10 cellular contexts compared by ENCODE assay signal in genomic region chr18:36653870-36654269, GRCh38.
"Had no signal": no experiment of that assay in that cellular context is flagged by ENCODE, and none has a peak within 500 bp of the region (broad histone marks: within the 10 kb centered on the region; RNA-seq: fewer than 3 reads in every experiment).

No MANE protein-coding gene starts in this region.

- H3K27ac Mint-ChIP-seq: HFFc6, IgD-negative memory B cell had no signal

- H3K9me3 Mint-ChIP-seq: HFFc6 had no signal

- H3K36me3 Mint-ChIP-seq: IgD-negative memory B cell had no signal

- DNase-seq: GM23248, GOT3, H7, HFFc6 had no signal

- H3K4me1 Mint-ChIP-seq: IgD-negative memory B cell had no signal

- H3K4me3 Mint-ChIP-seq: HFFc6, IgD-negative memory B cell had no signal

- H3K4me1 ChIP-seq: HAP-1 had no signal

- ATAC-seq: HCT116, HepG2, K562 had no signal

- H3K4me3 ChIP-seq: GM23248, HAP-1, K562 had no signal

- H3K27ac ChIP-seq: GM23248, HL-60 had no signal

- H3K36me3 ChIP-seq: HAP-1 had no signal

- H3K9me3 ChIP-seq: HAP-1 had no signal
